In genomic region chr6:137229075-137229759, GRCh38 we compare ENCODE assay signal across 24 cellular contexts. TPM values are rescaled to one million over a fixed set of nuclear protein-coding genes. Genes with fewer than 3 reads are reported as not detected.
"Had no signal": no experiment of that assay in that cellular context is flagged by ENCODE, and none has a peak within 500 bp of the region (broad histone marks: within the 10 kb centered on the region; RNA-seq: fewer than 3 reads in every experiment).

No MANE protein-coding gene starts in this region.

- H3K36me3 ChIP-seq: breast epithelium, gastrocnemius medialis, left lung, sigmoid colon had no signal

- ATAC-seq: activated CD8-positive, alpha-beta T cell treated with anti-CD3 and anti-CD28 coated beads, Interleukin-2, amount 10 ng/mL, durations not matched to agents 7 days and 5 days; gastrocnemius medialis; left lung; psoas muscle had no signal

- DNase-seq: activated B cell treated with CpG ODN at 0.5 μM for 24 hours; activated CD4-positive, alpha-beta T cell treated with anti-CD3 and anti-CD28 coated beads, Interleukin-2, amount 10 ng/mL, durations not matched to agents 24 days and 14 days; activated CD8-positive, alpha-beta memory T cell treated with anti-CD3 and anti-CD28 coated beads, Interleukin-2, amount 50 U/mL, for 4 hours; activated CD8-positive, alpha-beta T cell treated with anti-CD3 and anti-CD28 coated beads, Interleukin-2, amount 10 ng/mL, durations not matched to agents 7 days and 5 days; activated gamma-delta T cell; activated naive CD8-positive, alpha-beta T cell treated with anti-CD3 and anti-CD28 coated beads for 36 hours; activated T-cell treated with anti-CD3 and anti-CD28 coated beads, Interleukin-2, amount 50 U/mL, for 48 hours; endodermal cell; erythroblast; gastrocnemius medialis; islet precursor cell; left lung; psoas muscle; sigmoid colon; stimulated activated CD4-positive, alpha-beta T cell treated with anti-CD3 and anti-CD28 coated beads, Interleukin-2, amount 100 ng/mL, for 24 hours; T-helper 2 cell had no signal

- H3K4me3 ChIP-seq: breast epithelium, gastrocnemius medialis, left lung, psoas muscle, sigmoid colon had no signal

- H3K27ac Mint-ChIP-seq: activated CD4-positive, alpha-beta T cell treated with anti-CD3 and anti-CD28 coated beads, Interleukin-2, amount 10 ng/mL, durations not matched to agents 24 days and 14 days; activated CD8-positive, alpha-beta T cell treated with anti-CD3 and anti-CD28 coated beads, Interleukin-2, amount 10 ng/mL, durations not matched to agents 7 days and 5 days; activated naive CD8-positive, alpha-beta T cell treated with anti-CD3 and anti-CD28 coated beads for 36 hours; endodermal cell had no signal

- FAIRE-seq: TTC549, urothelium cell line had no signal

- H3K27ac ChIP-seq: gastrocnemius medialis, psoas muscle, sigmoid colon had no signal

- H3K27me3 ChIP-seq: breast epithelium, gastrocnemius medialis, left lung, sigmoid colon had no signal

- H3K9me3 Mint-ChIP-seq: activated B cell treated with CpG ODN at 0.5 μM for 24 hours; activated CD4-positive, alpha-beta T cell treated with anti-CD3 and anti-CD28 coated beads, Interleukin-2, amount 10 ng/mL, durations not matched to agents 24 days and 14 days had no signal

- H3K36me3 Mint-ChIP-seq: activated naive CD8-positive, alpha-beta T cell treated with anti-CD3 and anti-CD28 coated beads for 36 hours had no signal

- H3K9me3 ChIP-seq: breast epithelium, gastrocnemius medialis, left lung, psoas muscle, sigmoid colon had no signal

RNA-seq across cellular contexts. Expression of gene IL22RA2, which starts 55.8 kb away (rescaled TPM):
- total RNA-seq: activated B cell treated with CpG ODN at 0.5 μM for 24 hours; activated CD4-positive, alpha-beta T cell treated with anti-CD3 and anti-CD28 coated beads, Interleukin-2, amount 10 ng/mL, durations not matched to agents 24 days and 14 days; activated CD8-positive, alpha-beta T cell treated with anti-CD3 and anti-CD28 coated beads, Interleukin-2, amount 10 ng/mL, durations not matched to agents 7 days and 5 days; activated naive CD8-positive, alpha-beta T cell treated with anti-CD3 and anti-CD28 coated beads for 36 hours; chondrocyte; dermis microvascular lymphatic vessel endothelial cell; endodermal cell; gastrocnemius medialis; left lung; mesenteric fat pad; osteoblast; psoas muscle; sigmoid colon had no signal
- polyA plus RNA-seq: neural cell, psoas muscle had no signal
